Comparison of ENCODE assay signal across 14 cellular contexts in genomic region chr13:72290962-72291681, GRCh38.
DNase-seq lines count a peak whose midpoint lies in the region; FAIRE-seq and TF ChIP-seq lines count a peak whose summit lies in the region.
"Had no signal": no experiment of that assay in that cellular context is flagged by ENCODE, and none has a peak within 500 bp of the region (broad histone marks: within the 10 kb centered on the region; RNA-seq: fewer than 3 reads in every experiment).

No MANE protein-coding gene starts in this region.

- DNase-seq in ELR (ENCODE audit: low read depth) (peak; percentile 94), NCI-H226 (peak; percentile 93), bronchial epithelial cell (ENCODE audit: low read depth) (peak; percentile 89), kidney tubule cell (ENCODE audit: low spot score) (peak; percentile 99), HEK293T (ENCODE audit: extremely low spot score) (no peak), activated gamma-delta T cell treated with Interleukin-2 at 50 U/mL for 16 hours (no peak), NCI-H524 (lab: John Stamatoyannopoulos, UW) (no peak)
- DNase-seq in activated CD8-positive, alpha-beta memory T cell treated with anti-CD3 and anti-CD28 coated beads for 24 hours, result no peak
- DNase-seq: CD4-positive, alpha-beta memory T cell; Karpas-422; NK-92 treated with Interleukin-12 subunit alpha and Interleukin-12 subunit beta, amount 100 ng/mL, for 24 hours; testis had no signal

- POLR2A ChIA-PET in HEK293T (lab: Yijun Ruan, JAX), result no interaction called here

- H3K27me3 ChIP-seq in bronchial epithelial cell (ENCODE audit: control insufficient read depth, insufficient read depth, low read length), result no peaks in the 10 kb centered on the region
- H3K27me3 ChIP-seq: neural progenitor cell, testis had no signal

- no peak overlapping the region for H3K4me3 ChIP-seq in bronchial epithelial cell (ENCODE audit: low read depth, low read length)
- H3K4me3 ChIP-seq: GM12878, neural progenitor cell, testis had no signal

- TF ChIP-seq CTCF in bronchial epithelial cell (IDR thresholded peaks at IDR 0.05; ENCODE audit: insufficient read depth, low read length, severe bottlenecking), result no peak

- no peak for FAIRE-seq in bronchial epithelial cell (lab: Jason Lieb, UNC)
- FAIRE-seq: GM12878 had no signal

- no peaks in the 10 kb centered on the region for H3K36me3 ChIP-seq in bronchial epithelial cell (ENCODE audit: control insufficient read depth, insufficient read depth, low read length)
- H3K36me3 ChIP-seq: neural progenitor cell had no signal

- CTCF ChIA-PET in HEK293T (lab: Yijun Ruan, JAX), result no interaction called here

TF ChIP-seq in HEK293T, 16 proteins besides CTCF, POLR2A, EP300 and RAD21:
- no peak for TF ChIP-seq LEF1 (IDR thresholded peaks at IDR 0.05; ENCODE audit: borderline replicate concordance)
- TF ChIP-seq TARDBP (IDR thresholded peaks at IDR 0.05), result no peak
- TF ChIP-seq, protein P1, sequence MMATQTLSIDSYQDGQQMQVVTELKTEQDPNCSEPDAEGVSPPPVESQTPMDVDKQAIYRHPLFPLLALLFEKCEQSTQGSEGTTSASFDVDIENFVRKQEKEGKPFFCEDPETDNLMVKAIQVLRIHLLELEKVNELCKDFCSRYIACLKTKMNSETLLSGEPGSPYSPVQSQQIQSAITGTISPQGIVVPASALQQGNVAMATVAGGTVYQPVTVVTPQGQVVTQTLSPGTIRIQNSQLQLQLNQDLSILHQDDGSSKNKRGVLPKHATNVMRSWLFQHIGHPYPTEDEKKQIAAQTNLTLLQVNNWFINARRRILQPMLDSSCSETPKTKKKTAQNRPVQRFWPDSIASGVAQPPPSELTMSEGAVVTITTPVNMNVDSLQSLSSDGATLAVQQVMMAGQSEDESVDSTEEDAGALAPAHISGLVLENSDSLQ (IDR thresholded peaks at IDR 0.05), result no peak
- no peak for TF ChIP-seq FOXK2 (IDR thresholded peaks at IDR 0.05)
- TF ChIP-seq ARNT (IDR thresholded peaks at IDR 0.05), result no peak
- no peak for TF ChIP-seq NFRKB (IDR thresholded peaks at IDR 0.05)
TF ChIP-seq in HEK293T: peak in this region for 0.

Comparison
In these comparisons a context has a peak if more than half of its experiments do, and no peak if none do; other contexts are left out.
1. DNase-seq: peak in ELR (single experiment), NCI-H226 (single experiment), bronchial epithelial cell (single experiment) and kidney tubule cell (single experiment); none in activated CD8-positive, alpha-beta memory T cell treated with anti-CD3 and anti-CD28 coated beads for 24 hours (single experiment), HEK293T (single experiment), activated gamma-delta T cell treated with Interleukin-2 at 50 U/mL for 16 hours (single experiment) and NCI-H524 (0 of 2).